Comparison of ENCODE assay signal across 8 cellular contexts in the genomic region with DNA sequence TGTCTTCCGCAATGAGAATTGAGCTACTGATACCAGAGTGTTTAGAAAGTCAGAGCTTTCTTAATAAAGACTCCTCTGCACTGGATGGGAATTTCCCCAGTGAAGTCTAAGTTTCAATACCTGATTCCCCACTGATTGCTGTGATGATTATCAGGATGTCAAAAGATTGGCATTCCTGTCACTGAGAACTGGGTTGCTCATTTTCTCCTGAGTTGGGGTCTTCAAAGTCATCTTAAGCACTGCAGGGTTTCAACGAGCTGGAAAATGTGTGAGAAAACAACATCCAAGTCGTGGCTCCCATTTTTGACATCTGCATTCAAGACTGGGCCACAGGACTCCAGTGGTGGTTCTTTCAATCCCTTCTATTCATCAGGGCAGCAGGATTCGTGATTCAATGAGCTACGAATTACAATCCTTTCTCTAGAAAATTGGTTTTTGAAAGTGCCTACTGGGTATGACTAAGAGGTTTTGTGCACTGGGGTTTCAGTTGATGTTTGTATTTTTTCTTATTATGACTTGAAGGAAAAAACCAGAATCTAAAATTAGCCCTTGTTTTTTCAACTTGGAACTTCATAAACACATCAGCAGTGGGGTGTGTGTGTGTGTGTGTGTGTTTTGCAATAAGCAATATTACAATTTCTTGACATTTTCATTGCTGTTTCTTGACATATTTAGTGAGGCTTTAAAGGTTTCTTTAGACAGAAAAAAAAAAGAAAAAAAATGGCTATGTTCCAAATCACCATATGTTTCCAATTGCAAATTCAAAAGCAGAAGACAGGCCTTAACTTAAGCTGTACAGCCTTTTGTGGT.
A peak's percentile ranks its signal among the peaks of the same experiment; 100 is the strongest.
DNase-seq lines count a peak whose midpoint lies in the region; ATAC-seq and TF ChIP-seq lines count a peak whose summit lies in the region.

No MANE protein-coding gene starts in this region.

- H3K4me1 Mint-ChIP-seq in natural killer cell treated with Interleukin-12 subunit alpha and Interleukin-12 subunit beta and Interleukin-15 and Interleukin-18, amount 100 ng/mL, for 72 hours (ENCODE audit: low read depth in 2 of 2): peaks cover 0 to 14% of the 10 kb centered on the region in 2 donors
- H3K4me1 Mint-ChIP-seq in natural killer cell: no peaks in the 10 kb centered on the region
- H3K4me1 Mint-ChIP-seq in activated naive CD8-positive, alpha-beta T cell (ENCODE audit: low read depth): peaks cover 24% of the 10 kb centered on the region
- H3K4me1 Mint-ChIP-seq in CD4-positive, alpha-beta memory T cell: peaks cover 0 to 10% (median 2%) of the 10 kb centered on the region in 4 donors

- no peak for DNase-seq in natural killer cell treated with Interleukin-12 subunit alpha and Interleukin-12 subunit beta and Interleukin-15 and Interleukin-18, amount 100 ng/mL, for 72 hours (ENCODE audit: low spot score)
- DNase-seq in natural killer cell (no peak), smooth muscle cell of the brain vasculature (ENCODE audit: low read depth, low spot score) (peak; percentile 23), pons (ENCODE audit: low spot score) (no peak), NCI-H2107 treated with DMSO at 0.1 percent for 48 hours (lab: John Stamatoyannopoulos, UW; ENCODE audit: unreplicated experiment) (no peak)
- DNase-seq in CD4-positive, alpha-beta memory T cell: no peak

- H3K4me1 ChIP-seq in CD4-positive, alpha-beta memory T cell (ENCODE audit: insufficient read depth, low read length): no peaks in the 10 kb centered on the region

- H3K4me3 Mint-ChIP-seq in natural killer cell treated with Interleukin-12 subunit alpha and Interleukin-12 subunit beta and Interleukin-15 and Interleukin-18, amount 100 ng/mL, for 72 hours: peak overlapping the region; percentile 22
- no peak overlapping the region for H3K4me3 Mint-ChIP-seq in natural killer cell
- H3K4me3 Mint-ChIP-seq in activated naive CD8-positive, alpha-beta T cell: peak overlapping the region; percentile 27
- no peak overlapping the region for H3K4me3 Mint-ChIP-seq in CD4-positive, alpha-beta memory T cell

- H3K9me3 Mint-ChIP-seq in natural killer cell treated with Interleukin-12 subunit alpha and Interleukin-12 subunit beta and Interleukin-15 and Interleukin-18, amount 100 ng/mL, for 72 hours: no peaks in the 10 kb centered on the region
- H3K9me3 Mint-ChIP-seq in natural killer cell: no peaks in the 10 kb centered on the region
- H3K9me3 Mint-ChIP-seq in activated naive CD8-positive, alpha-beta T cell (ENCODE audit: low read depth): no peaks in the 10 kb centered on the region
- H3K9me3 Mint-ChIP-seq in CD4-positive, alpha-beta memory T cell: no peaks in the 10 kb centered on the region

- intact Hi-C loops in natural killer cell (cut with micrococcal nuclease): no loop called here
- intact Hi-C loops in CD4-positive, alpha-beta memory T cell (cut with micrococcal nuclease): no loop called here

- POLR2A ChIA-PET in CD4-positive, alpha-beta memory T cell (lab: Charles Lee; ENCODE audit: partially characterized antibody): interaction anchor here (1.2 kb wide), 1 partner anchor 325 kb away, joined by 3 read pairs; no protein-coding TSS in a partner anchor

- peak overlapping the region in 1 of 2 donors; percentile 2 for H3K27ac Mint-ChIP-seq in natural killer cell treated with Interleukin-12 subunit alpha and Interleukin-12 subunit beta and Interleukin-15 and Interleukin-18, amount 100 ng/mL, for 72 hours
- H3K27ac Mint-ChIP-seq in natural killer cell: no peak overlapping the region
- peak overlapping the region; percentile 91 for H3K27ac Mint-ChIP-seq in activated naive CD8-positive, alpha-beta T cell
- H3K27ac Mint-ChIP-seq in CD4-positive, alpha-beta memory T cell: no peak overlapping the region

- peaks cover 0 to 8% of the 10 kb centered on the region in 2 donors for H3K27me3 Mint-ChIP-seq in natural killer cell treated with Interleukin-12 subunit alpha and Interleukin-12 subunit beta and Interleukin-15 and Interleukin-18, amount 100 ng/mL, for 72 hours
- H3K27me3 Mint-ChIP-seq in natural killer cell (ENCODE audit: low read depth in 2 of 2): peaks cover 0 to 2% of the 10 kb centered on the region in 2 donors
- no peaks in the 10 kb centered on the region for H3K27me3 Mint-ChIP-seq in activated naive CD8-positive, alpha-beta T cell
- peaks cover 0 to 2% of the 10 kb centered on the region in 2 donors for H3K27me3 Mint-ChIP-seq in CD4-positive, alpha-beta memory T cell

- no peaks in the 10 kb centered on the region for H3K9me3 ChIP-seq in CD4-positive, alpha-beta memory T cell (ENCODE audit: control insufficient read depth in 1 of 2, low read length in 2 of 2)

- peak; percentile 66 to 84 for ATAC-seq in natural killer cell treated with Interleukin-12 subunit alpha and Interleukin-12 subunit beta and Interleukin-15 and Interleukin-18, amount 100 ng/mL, for 72 hours
- no peak for ATAC-seq in natural killer cell
- peak; percentile 84 for ATAC-seq in HG03064 (IDR thresholded peaks at IDR 0.05; ENCODE audit: low read depth, unreplicated experiment)

- no peaks in the 10 kb centered on the region for H3K27me3 ChIP-seq in CD4-positive, alpha-beta memory T cell (ENCODE audit: insufficient read depth, low read length)

- no peaks in the 10 kb centered on the region for H3K36me3 Mint-ChIP-seq in natural killer cell treated with Interleukin-12 subunit alpha and Interleukin-12 subunit beta and Interleukin-15 and Interleukin-18, amount 100 ng/mL, for 72 hours
- no peaks in the 10 kb centered on the region for H3K36me3 Mint-ChIP-seq in natural killer cell
- H3K36me3 Mint-ChIP-seq in activated naive CD8-positive, alpha-beta T cell: no peaks in the 10 kb centered on the region
- no peaks in the 10 kb centered on the region for H3K36me3 Mint-ChIP-seq in CD4-positive, alpha-beta memory T cell

- H3K27ac ChIP-seq in CD4-positive, alpha-beta memory T cell (ENCODE audit: low read depth, low read length): no peak overlapping the region

- TF ChIP-seq CTCF in natural killer cell (IDR thresholded peaks at IDR 0.05): no peak

- no peak overlapping the region for H3K4me3 ChIP-seq in CD4-positive, alpha-beta memory T cell (ENCODE audit: low read length in 2 of 2)

- no peaks in the 10 kb centered on the region for H3K36me3 ChIP-seq in CD4-positive, alpha-beta memory T cell (ENCODE audit: insufficient read depth, low read length)

- CTCF ChIA-PET in CD4-positive, alpha-beta memory T cell (lab: Charles Lee; ENCODE audit: partially characterized antibody): interaction anchor here (1.3 to 2.9 kb wide), 2 partner anchors 11 to 149 kb away, joined by 3 to 14 read pairs; no protein-coding TSS in a partner anchor

Comparison
In these comparisons a context has a peak if more than half of its experiments do, and no peak if none do; other contexts are left out.
1. ATAC-seq: peak in natural killer cell treated with Interleukin-12 subunit alpha and Interleukin-12 subunit beta and Interleukin-15 and Interleukin-18, amount 100 ng/mL, for 72 hours (2 of 2) and HG03064 (single experiment); none in natural killer cell (0 of 3).
2. H3K4me3 Mint-ChIP-seq: peak in natural killer cell treated with Interleukin-12 subunit alpha and Interleukin-12 subunit beta and Interleukin-15 and Interleukin-18, amount 100 ng/mL, for 72 hours (single experiment) and activated naive CD8-positive, alpha-beta T cell (single experiment); none in natural killer cell (single experiment) and CD4-positive, alpha-beta memory T cell (0 of 8).